ENCODE assay signal across 1 cellular context in genomic region chr11:36488096-36488495, GRCh38.
TF ChIP-seq lines count a peak whose summit lies in the region.

No MANE protein-coding gene starts in this region.

TF ChIP-seq in SK-N-SH, 30 proteins besides CTCF, POLR2A, EP300 and RAD21 (continued from another document):
- no peak for TF ChIP-seq REST (IDR thresholded peaks at IDR 0.05; ENCODE audit: low read depth, low read length)
